8 cellular contexts compared by ENCODE assay signal in genomic region chr12:95820096-95820703, GRCh38. TPM values are rescaled to one million over a fixed set of nuclear protein-coding genes. Genes with fewer than 3 reads are reported as not detected.
DNase-seq lines count a peak whose midpoint lies in the region; ATAC-seq, FAIRE-seq and TF ChIP-seq lines count a peak whose summit lies in the region.

No MANE protein-coding gene starts in this region.

- no peak for TF ChIP-seq CTCF in coronary artery (IDR thresholded peaks at IDR 0.05)

- peak; percentile 53 for FAIRE-seq in TTC549 (lab: Jason Lieb, UNC)

- DNase-seq in EH (ENCODE audit: low read depth) = peak; percentile 67
- DNase-seq in NCI-H1092 (lab: John Stamatoyannopoulos, UW) = peak; percentile 40
- DNase-seq in inferior parietal cortex (ENCODE audit: extremely low spot score) = peak; percentile 76
- DNase-seq in coronary artery (ENCODE audit: low spot score) = no peak
- DNase-seq in activated T-cell treated with anti-CD3 and anti-CD28 coated beads, Interleukin-2, amount 50 U/mL, for 4 hours = no peak

- H3K9me3 Mint-ChIP-seq in activated T-cell treated with anti-CD3 and anti-CD28 coated beads, Interleukin-2, amount 50 U/mL, for 4 hours = no peaks in the 10 kb centered on the region

- no peaks in the 10 kb centered on the region for H3K4me1 Mint-ChIP-seq in activated T-cell treated with anti-CD3 and anti-CD28 coated beads, Interleukin-2, amount 50 U/mL, for 4 hours (ENCODE audit: low read depth)

- no peak overlapping the region for H3K27ac ChIP-seq in coronary artery

- no peak for ATAC-seq in HG03175 (IDR thresholded peaks at IDR 0.05; ENCODE audit: unreplicated experiment)
- ATAC-seq in HG03095 (IDR thresholded peaks at IDR 0.05; ENCODE audit: unreplicated experiment) = no peak
- ATAC-seq in activated T-cell treated with anti-CD3 and anti-CD28 coated beads, Interleukin-2, amount 50 U/mL, for 4 hours = no peak

- no peak overlapping the region for H3K4me3 Mint-ChIP-seq in activated T-cell treated with anti-CD3 and anti-CD28 coated beads, Interleukin-2, amount 50 U/mL, for 4 hours

- peaks cover 16% of the 10 kb centered on the region for H3K27me3 Mint-ChIP-seq in activated T-cell treated with anti-CD3 and anti-CD28 coated beads, Interleukin-2, amount 50 U/mL, for 4 hours (ENCODE audit: low read depth)

- H3K4me3 ChIP-seq in coronary artery = no peak overlapping the region

- H3K36me3 Mint-ChIP-seq in activated T-cell treated with anti-CD3 and anti-CD28 coated beads, Interleukin-2, amount 50 U/mL, for 4 hours (ENCODE audit: insufficient read depth) = no peaks in the 10 kb centered on the region

RNA-seq across cellular contexts. Expression of gene NTN4, which starts 29.6 kb away (rescaled TPM):
- under 1 TPM; 0.13 to 0.16 (median 0.16) TPM for total RNA-seq in activated T-cell treated with anti-CD3 and anti-CD28 coated beads, Interleukin-2, amount 50 U/mL, for 4 hours

RNA-seq across cellular contexts. Expression of gene SNRPF, which starts 38.6 kb away (rescaled TPM):
- total RNA-seq in activated T-cell treated with anti-CD3 and anti-CD28 coated beads, Interleukin-2, amount 50 U/mL, for 4 hours = 10 to 100 TPM; 70.3 to 81.5 (median 79.7) TPM

Comparison
In these comparisons a context has a peak if more than half of its experiments do, and no peak if none do; other contexts are left out.
1. DNase-seq: peak in EH (single experiment), NCI-H1092 (single experiment) and inferior parietal cortex (single experiment); none in coronary artery (single experiment) and activated T-cell treated with anti-CD3 and anti-CD28 coated beads, Interleukin-2, amount 50 U/mL, for 4 hours (single experiment).